In genomic region chr12:63857771-63858670, GRCh38 we compare ENCODE assay signal across 21 cellular contexts. TPM values are rescaled to one million over a fixed set of nuclear protein-coding genes. Genes with fewer than 3 reads are reported as not detected.
DNase-seq lines count a peak whose midpoint lies in the region; ATAC-seq, FAIRE-seq and TF ChIP-seq lines count a peak whose summit lies in the region.
"Had no signal": no experiment of that assay in that cellular context is flagged by ENCODE, and none has a peak within 500 bp of the region (broad histone marks: within the 10 kb centered on the region; RNA-seq: fewer than 3 reads in every experiment).

No MANE protein-coding gene starts in this region.

- H3K36me3 ChIP-seq in kidney (ENCODE audit: control insufficient read depth in 1 of 2, insufficient read depth in 2 of 2, low read length in 2 of 2), result no peaks in the 10 kb centered on the region
- H3K36me3 ChIP-seq: brain microvascular endothelial cell, neutrophil, right atrium auricular region, thoracic aorta had no signal

- WGBS in right cardiac atrium, result 79% methylated on average over 6 of the region's 6 CpGs

- no peak overlapping the region for H3K27ac ChIP-seq in right cardiac atrium (ENCODE audit: low read length)
- no peak overlapping the region for H3K27ac ChIP-seq in kidney (ENCODE audit: low read depth in 2 of 2, low read length in 2 of 2)
- H3K27ac ChIP-seq: brain microvascular endothelial cell, neutrophil, right atrium auricular region, thoracic aorta had no signal

- H3K9ac ChIP-seq in kidney (ENCODE audit: low read length in 2 of 2), result no peak overlapping the region

- H3K4me1 ChIP-seq in right cardiac atrium (ENCODE audit: control insufficient read depth, insufficient read depth, low read length) (no peaks in the 10 kb centered on the region), kidney (ENCODE audit: control insufficient read depth in 1 of 2, insufficient read depth in 1 of 2, low read depth in 1 of 2, low read length in 2 of 2) (peaks cover 4 to 9% of the 10 kb centered on the region in 2 donors)

- H3K4me3 ChIP-seq in right cardiac atrium (ENCODE audit: low read length), result no peak overlapping the region
- peak overlapping the region in 1 of 2 donors; percentile 1 for H3K4me3 ChIP-seq in kidney (ENCODE audit: low read length in 2 of 2)
- H3K4me3 ChIP-seq: right atrium auricular region, thoracic aorta had no signal

- intact Hi-C loops in right cardiac atrium (cut with DNase I) (no loop called here), kidney (cut with DNase I) (no loop called here)

- FAIRE-seq in kidney (lab: Jason Lieb, UNC), result no peak
- FAIRE-seq: frontal cortex, GM18507 had no signal

- DNase-seq in EL (peak; percentile 42), RPMI7951 (ENCODE audit: low read depth) (peak; percentile 25), fibroblast of peridontal ligament (ENCODE audit: extremely low read depth) (peak; percentile 77), renal cortical epithelial cell (ENCODE audit: low read depth) (peak; percentile 70), DMS53 treated with DMSO at 0.1 percent for 48 hours (lab: John Stamatoyannopoulos, UW; ENCODE audit: unreplicated experiment) (no peak), right cardiac atrium (no peak), kidney (no peak)
- DNase-seq: activated CD4-positive, alpha-beta memory T cell treated with anti-CD3 and anti-CD28 coated beads for 36 hours; activated naive CD4-positive, alpha-beta T cell treated with anti-CD3 and anti-CD28 coated beads for 36 hours; brain microvascular endothelial cell; Kasumi-1; NCI-H1417; NCI-H774 had no signal

- no peaks in the 10 kb centered on the region for H3K27me3 ChIP-seq in right cardiac atrium (ENCODE audit: control insufficient read depth, insufficient read depth)
- H3K27me3 ChIP-seq: brain microvascular endothelial cell, neutrophil, right atrium auricular region had no signal

- ATAC-seq in right cardiac atrium, result no peak
- ATAC-seq: left lobe of liver; stimulated activated effector memory CD8-positive, alpha-beta T cell treated with anti-CD3 and anti-CD28 coated beads, Interleukin-12 subunit alpha, Interleukin-12 subunit beta, amount 100 ng/mL, for 72 hours; WTC11 had no signal

- TF ChIP-seq CTCF in kidney (IDR thresholded peaks at IDR 0.05; ENCODE audit: borderline replicate concordance, extremely low read depth, insufficient read depth), result no peak

- H3K9me3 ChIP-seq in right cardiac atrium (ENCODE audit: control insufficient read depth, low read length) (no peaks in the 10 kb centered on the region), kidney (ENCODE audit: control insufficient read depth in 1 of 2, low read length in 2 of 2) (no peaks in the 10 kb centered on the region)
- H3K9me3 ChIP-seq: neutrophil, right atrium auricular region, thoracic aorta had no signal

RNA-seq across cellular contexts. Expression of gene SRGAP1, which starts 13.5 kb away (rescaled TPM):
- 2.3 and 4.0 TPM in 2 replicates for total RNA-seq in RPMI7951 (2014; rRNA removed; shearing (Covaris generic))
- total RNA-seq in renal cortical epithelial cell, result 4.7 and 76.8 TPM in 2 replicates
- total RNA-seq in right cardiac atrium, result 1 to 10 TPM; 3.7 to 5.5 (median 5.3) TPM
- polyA plus RNA-seq in right cardiac atrium, result 1.7 TPM
- total RNA-seq in kidney, result 13.5 TPM
- 1.8 TPM for polyA plus RNA-seq in kidney (ENCODE audit: insufficient read depth, low read depth, low replicate concordance)

Comparison
In these comparisons a context has a peak if more than half of its experiments do, and no peak if none do; other contexts are left out.
1. DNase-seq: peak in EL (single experiment), RPMI7951 (single experiment), fibroblast of peridontal ligament (single experiment) and renal cortical epithelial cell (single experiment); none in DMS53 treated with DMSO at 0.1 percent for 48 hours (single experiment), right cardiac atrium (0 of 3) and kidney (single experiment).